In the genomic region with DNA sequence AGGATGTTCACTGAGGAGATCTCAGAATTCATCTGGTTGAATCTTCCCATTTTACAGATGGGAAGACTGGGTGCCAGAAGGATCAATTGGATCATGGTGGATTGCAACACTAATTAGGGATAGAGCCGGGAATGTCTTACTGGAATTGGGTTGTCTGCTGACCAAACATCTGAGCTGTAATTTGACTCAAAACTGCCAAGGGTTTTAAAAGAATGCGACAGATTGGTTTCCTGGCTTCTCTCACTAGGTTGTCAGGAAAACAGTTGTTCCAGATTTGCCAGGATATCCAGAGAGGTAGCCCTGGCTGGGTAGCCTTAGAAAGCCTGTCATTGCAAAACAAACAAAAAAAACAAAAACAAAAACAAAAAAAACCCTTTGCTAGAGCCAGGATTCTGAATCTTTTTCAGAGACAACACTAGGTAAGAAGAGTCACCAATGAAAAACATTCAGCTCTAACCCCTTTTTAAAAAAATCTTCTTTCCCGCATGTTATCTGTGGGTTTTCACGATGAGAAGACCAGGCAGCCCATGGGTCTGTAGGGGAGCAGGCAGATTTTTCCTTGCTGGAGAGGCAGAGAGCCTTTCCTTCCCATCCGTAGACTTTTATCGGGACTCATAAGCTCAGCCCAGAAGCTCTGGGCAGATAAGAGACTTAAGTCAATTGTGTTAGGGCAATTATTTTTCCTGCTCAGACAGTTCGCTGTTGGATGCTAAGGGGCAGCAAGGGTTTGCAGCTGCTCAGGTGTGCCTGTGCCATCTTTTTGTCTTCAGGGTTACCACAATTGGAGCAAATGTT, we compare ENCODE assay signal across 30 cellular contexts.
"Had no signal": no experiment of that assay in that cellular context is flagged by ENCODE, and none has a peak within 500 bp of the region (broad histone marks: within the 10 kb centered on the region; RNA-seq: fewer than 3 reads in every experiment).

No MANE protein-coding gene starts in this region.

- H3K4me2 ChIP-seq: KMS-11 had no signal

- H3K27ac ChIP-seq: adrenal gland, body of pancreas, KMS-11, SJCRH30 had no signal

- H3K9me3 ChIP-seq: adrenal gland, body of pancreas, SJCRH30 had no signal

- H3K4me3 ChIP-seq: adrenal gland, body of pancreas, SJCRH30 had no signal

- H3K9me3 Mint-ChIP-seq: T-helper 1 cell treated with Interleukin-12 subunit alpha and Interleukin-12 subunit beta and Interleukin-4 antibody, amounts not matched to agents 30 μg/mL and 1 μg/mL, for 36 hours had no signal

- H3K27ac Mint-ChIP-seq: activated CD8-positive, alpha-beta T cell treated with anti-CD3 and anti-CD28 coated beads for 36 hours; activated naive CD8-positive, alpha-beta T cell treated with anti-CD3 and anti-CD28 coated beads, Interleukin-2, amount 10 ng/mL, durations not matched to agents 7 days and 5 days; activated T-cell treated with anti-CD3 and anti-CD28 coated beads, Interleukin-2, amount 50 U/mL, for 72 hours; T-helper 1 cell treated with Interleukin-12 subunit alpha and Interleukin-12 subunit beta and Interleukin-4 antibody, amounts not matched to agents 30 μg/mL and 1 μg/mL, for 36 hours had no signal

- H3K27me3 ChIP-seq: body of pancreas, SJCRH30 had no signal

- H3K4me3 Mint-ChIP-seq: activated CD8-positive, alpha-beta T cell treated with anti-CD3 and anti-CD28 coated beads for 36 hours; activated naive CD8-positive, alpha-beta T cell treated with anti-CD3 and anti-CD28 coated beads, Interleukin-2, amount 10 ng/mL, durations not matched to agents 7 days and 5 days; activated T-cell treated with anti-CD3 and anti-CD28 coated beads, Interleukin-2, amount 50 U/mL, for 72 hours; T-helper 1 cell treated with Interleukin-12 subunit alpha and Interleukin-12 subunit beta and Interleukin-4 antibody, amounts not matched to agents 30 μg/mL and 1 μg/mL, for 36 hours had no signal

- H3K9ac ChIP-seq: KMS-11 had no signal

- H3K36me3 ChIP-seq: adrenal gland, SJCRH30 had no signal

- H3K36me3 Mint-ChIP-seq: activated naive CD8-positive, alpha-beta T cell treated with anti-CD3 and anti-CD28 coated beads, Interleukin-2, amount 10 ng/mL, durations not matched to agents 7 days and 5 days had no signal

- H3K4me1 ChIP-seq: adrenal gland, SJCRH30 had no signal

- ATAC-seq: activated CD4-positive, CD25-positive, alpha-beta regulatory T cell treated with anti-CD3 and anti-CD28 coated beads, Interleukin-2, amount 50 U/mL, for 24 hours; activated CD8-positive, alpha-beta T cell treated with anti-CD3 and anti-CD28 coated beads for 36 hours; activated T-cell treated with anti-CD3 and anti-CD28 coated beads, Interleukin-2, amount 50 U/mL, for 72 hours; body of pancreas; Panc1; SK-N-SH treated with all-trans-retinoic acid at 6 μM for 48 hours had no signal

- DNase-seq: activated CD4-positive, alpha-beta T cell treated with anti-CD3 and anti-CD28 coated beads for 4 hours; activated CD8-positive, alpha-beta memory T cell treated with anti-CD3 and anti-CD28 coated beads, Interleukin-2, amount 50 U/mL, for 4 hours; activated CD8-positive, alpha-beta T cell treated with anti-CD3 and anti-CD28 coated beads for 36 hours; activated naive CD4-positive, alpha-beta T cell treated with anti-CD3 and anti-CD28 coated beads, Interleukin-2, amount 50 U/mL, for 16 hours; activated naive CD8-positive, alpha-beta T cell treated with anti-CD3 and anti-CD28 coated beads, Interleukin-2, amount 10 ng/mL, durations not matched to agents 7 days and 5 days; activated T-cell treated with anti-CD3 and anti-CD28 coated beads, Interleukin-2, amount 50 U/mL, for 72 hours; adrenal gland; anterior cingulate cortex; body of pancreas; central memory CD4-positive, alpha-beta T cell; MV-4-11; NCI-H1092 treated with DMSO at 0.1 percent for 48 hours; NCI-H1417 treated with DMSO at 0.1 percent for 48 hours; NCI-H2029; NCI-H2107; NCI-H2171 treated with DMSO at 0.1 percent for 48 hours; NCI-H226; NCI-H526; NCI-H774; NK-92 treated with Interleukin-12 subunit alpha and Interleukin-12 subunit beta, amount 100 ng/mL, for 24 hours; OCI-M1; Right ventricle myocardium superior; RPMI8226; SJCRH30; SW 1271 had no signal
